ENCODE assay signal across 8 cellular contexts in the genomic region with DNA sequence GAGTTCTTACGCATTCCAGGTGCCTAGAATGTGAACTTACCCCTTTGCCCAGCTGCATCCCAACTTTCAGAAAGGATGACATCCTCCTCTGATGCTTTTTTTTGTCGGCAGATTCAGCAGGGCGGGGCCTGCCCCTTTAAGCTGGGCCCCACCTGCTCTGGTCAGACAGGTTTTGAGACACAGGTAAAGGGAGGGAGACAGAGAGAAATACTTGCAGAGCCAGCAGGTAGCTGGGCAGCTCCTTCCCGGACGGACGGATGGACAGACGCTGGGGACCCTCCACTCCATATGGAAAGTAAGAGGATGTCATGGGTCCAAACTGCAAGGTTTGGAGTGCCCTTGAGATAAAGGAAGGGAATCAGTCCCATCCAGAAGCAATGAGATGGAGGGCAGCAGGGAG. TPM values are rescaled to one million over a fixed set of nuclear protein-coding genes. Genes with fewer than 3 reads are reported as not detected.
DNase-seq lines count a peak whose midpoint lies in the region; ATAC-seq and TF ChIP-seq lines count a peak whose summit lies in the region.

A gene with protein sequence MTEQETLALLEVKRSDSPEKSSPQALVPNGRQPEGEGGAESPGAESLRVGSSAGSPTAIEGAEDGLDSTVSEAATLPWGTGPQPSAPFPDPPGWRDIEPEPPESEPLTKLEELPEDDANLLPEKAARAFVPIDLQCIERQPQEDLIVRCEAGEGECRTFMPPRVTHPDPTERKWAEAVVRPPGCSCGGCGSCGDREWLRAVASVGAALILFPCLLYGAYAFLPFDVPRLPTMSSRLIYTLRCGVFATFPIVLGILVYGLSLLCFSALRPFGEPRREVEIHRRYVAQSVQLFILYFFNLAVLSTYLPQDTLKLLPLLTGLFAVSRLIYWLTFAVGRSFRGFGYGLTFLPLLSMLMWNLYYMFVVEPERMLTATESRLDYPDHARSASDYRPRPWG (plus strand): TSS at position 214 of the 400 bp plus-strand sequence. CDS start 902 bp downstream, outside the sequence.

- peaks cover 39 to 44% (median 42%) of the 10 kb centered on the region in 3 donors for H3K4me1 Mint-ChIP-seq in T-cell

- peaks cover 9% of the 10 kb centered on the region for H3K4me1 ChIP-seq in HAP-1
- peaks cover 34% of the 10 kb centered on the region for H3K4me1 ChIP-seq in skeletal muscle satellite cell (ENCODE audit: control insufficient read depth, insufficient read depth, low read length)

- H3K9me3 ChIP-seq in HAP-1 (no peaks in the 10 kb centered on the region), skeletal muscle satellite cell (replicated peaks; ENCODE audit: low read length) (no peaks in the 10 kb centered on the region)

- peak within 1 kb of the TSS; percentile 96 for H3K9ac ChIP-seq in skeletal muscle satellite cell (ENCODE audit: low read depth, low read length)

- peak within 1 kb of the TSS; percentile 89 to 97 (median 97) for H3K4me3 Mint-ChIP-seq in T-cell

- CTCF ChIA-PET in T-cell (lab: Charles Lee), result interaction anchor here (0.5 to 0.8 kb wide), 2 partner anchors 50 to 162 kb away, joined by 3 read pairs; no protein-coding TSS in a partner anchor

- POLR2A ChIA-PET in T-cell (lab: Charles Lee), result interaction anchor here in 1 of 2 donors (0.6 kb wide), 1 partner anchor 92 kb away, joined by 3 read pairs; no protein-coding TSS in a partner anchor

- H3K36me3 Mint-ChIP-seq in T-cell, result no peaks in the 10 kb centered on the region

- peak within 1 kb of the TSS; percentile 98 for H3K4me3 ChIP-seq in HAP-1
- peak within 1 kb of the TSS; percentile 95 to 97 for H3K4me3 ChIP-seq in foreskin fibroblast (ENCODE audit: low read depth in 1 of 2, low read length in 2 of 2)
- H3K4me3 ChIP-seq in skeletal muscle satellite cell (ENCODE audit: low read length), result peak within 1 kb of the TSS; percentile 97

- TF ChIP-seq CTCF in foreskin fibroblast (IDR thresholded peaks at IDR 0.05; ENCODE audit: low read depth, low read length), result no peak

- in situ Hi-C loops in HAP-1 (cut with MboI; ENCODE audit: low sequenced_read_pairs), result no loop called here

- no peaks in the 10 kb centered on the region for H3K27me3 Mint-ChIP-seq in T-cell

- H3K27me3 ChIP-seq in HAP-1 (ENCODE audit: low read depth) (no peaks in the 10 kb centered on the region), skeletal muscle satellite cell (ENCODE audit: control insufficient read depth, insufficient read depth, low read length) (no peaks in the 10 kb centered on the region)

- ATAC-seq in T-cell (replicated peaks in 1 of 4), result no peak
- ATAC-seq in HG02763 (IDR thresholded peaks at IDR 0.05; ENCODE audit: unreplicated experiment), result no peak
- no peak for ATAC-seq in HG02852 (IDR thresholded peaks at IDR 0.05; ENCODE audit: unreplicated experiment)
- no peak for ATAC-seq in left lobe of liver
- no peak for ATAC-seq in HG03520 (IDR thresholded peaks at IDR 0.05; ENCODE audit: unreplicated experiment)

- H3K36me3 ChIP-seq in HAP-1 (replicated peaks) (peaks cover 19% of the 10 kb centered on the region), skeletal muscle satellite cell (ENCODE audit: insufficient read depth, low read length) (peaks cover 2% of the 10 kb centered on the region)

- no peaks in the 10 kb centered on the region for H3K9me3 Mint-ChIP-seq in T-cell

- H3K4me2 ChIP-seq in skeletal muscle satellite cell (ENCODE audit: low read length), result peak within 1 kb of the TSS; percentile 94

- peak within 1 kb of the TSS; percentile 95 for H3K27ac Mint-ChIP-seq in T-cell

- DNase-seq in HAP-1 (ENCODE audit: low spot score in 2 of 2) (no peak), T-cell (no peak), foreskin fibroblast (no peak), left lobe of liver (ENCODE audit: low spot score) (no peak)

RNA-seq across cellular contexts. Expression of the gene that starts here (rescaled TPM):
- total RNA-seq in T-cell (10 to 100 TPM in 3 of 5 donors, 1 to 10 TPM in 2; 4.9 to 17.6 (median 17.3) TPM), left lobe of liver (2.6 TPM)
- 0.51 and 2.0 TPM in 2 replicates for total RNA-seq in skeletal muscle satellite cell (2012; rRNA removed)
